ENCODE assay signal across 27 cellular contexts in genomic region chr3:32820430-32820829, GRCh38. TPM values are rescaled to one million over a fixed set of nuclear protein-coding genes. Genes with fewer than 3 reads are reported as not detected.
DNase-seq lines count a peak whose midpoint lies in the region; ATAC-seq, FAIRE-seq and TF ChIP-seq lines count a peak whose summit lies in the region.
"Had no signal": no experiment of that assay in that cellular context is flagged by ENCODE, and none has a peak within 500 bp of the region (broad histone marks: within the 10 kb centered on the region; RNA-seq: fewer than 3 reads in every experiment).

No MANE protein-coding gene starts in this region.

- no peak for TF ChIP-seq POLR2A in K562 (conservative IDR thresholded peaks at IDR 0.05)

- H2AFZ ChIP-seq in H9 (ENCODE audit: low read length) (no peak overlapping the region), K562 (ENCODE audit: low read depth, low read length) (no peak overlapping the region), neuronal stem cell (ENCODE audit: low read length) (no peak overlapping the region)

- peaks cover 65 to 78% (median 74%) of the 10 kb centered on the region in 3 experiments for H3K36me3 Mint-ChIP-seq in H9 (ENCODE audit: insufficient read depth in 1 of 3, low read depth in 3 of 3)
- H3K36me3 Mint-ChIP-seq: IgD-negative memory B cell had no signal

- H3K79me1 ChIP-seq in H9 (ENCODE audit: insufficient read depth, low read depth, low read length, poor library complexity, severe bottlenecking), result no peaks in the 10 kb centered on the region
- peaks cover 7% of the 10 kb centered on the region for H3K79me1 ChIP-seq in neuronal stem cell (ENCODE audit: low read depth, low read length)

- H3K27me3 Mint-ChIP-seq in H9 (ENCODE audit: low read depth), result peaks cover 3% of the 10 kb centered on the region; the same call in 1 of the 2 replicates

- intact Hi-C loops in K562 (cut with micrococcal nuclease), result no loop called here

- H3K27ac ChIP-seq in H9 (ENCODE audit: insufficient read length, low read depth, low read length), result no peak overlapping the region
- H3K27ac ChIP-seq in K562 (ENCODE audit: extremely low read depth, low read depth, low read length), result no peak overlapping the region
- no peak overlapping the region for H3K27ac ChIP-seq in neuronal stem cell (replicated peaks; ENCODE audit: low read length)
- H3K27ac ChIP-seq: BLaER1, body of pancreas, HL-60, RWPE1, uterus had no signal

- H3K23me2 ChIP-seq in H9 (ENCODE audit: insufficient read length, low read depth, low read length, poor library complexity, severe bottlenecking), result peaks cover 25% of the 10 kb centered on the region

- H3K9ac ChIP-seq in H9 (ENCODE audit: extremely low read depth, insufficient read length, low read length), result peak overlapping the region; percentile 78
- no peak overlapping the region for H3K9ac ChIP-seq in K562 (ENCODE audit: insufficient read depth in 1 of 2, low read depth in 2 of 2, low read length in 2 of 2)
- no peak overlapping the region for H3K9ac ChIP-seq in neuronal stem cell (ENCODE audit: low read depth, low read length, poor library complexity)
- H3K9ac ChIP-seq: BLaER1 had no signal

- ATAC-seq in K562, result no peak
- ATAC-seq in GM18873 (IDR thresholded peaks at IDR 0.05; ENCODE audit: low FRiP score, unreplicated experiment), result no peak
- no peak for ATAC-seq in GM18868 (IDR thresholded peaks at IDR 0.05; ENCODE audit: unreplicated experiment)
- ATAC-seq: body of pancreas, SK-N-SH treated with all-trans-retinoic acid at 6 μM for 48 hours had no signal

- H3K27me3 ChIP-seq in H9 (ENCODE audit: insufficient read depth, low read length) (no peaks in the 10 kb centered on the region), K562 (ENCODE audit: control insufficient read depth in 2 of 2, insufficient read depth in 2 of 2, low read length in 2 of 2) (peaks cover 54 to 64% of the 10 kb centered on the region in 2 experiments), neuronal stem cell (ENCODE audit: control insufficient read depth in 3 of 3, insufficient read depth in 3 of 3, low read depth in 1 of 3, low read length in 3 of 3) (no peaks in the 10 kb centered on the region)

- H3T11ph ChIP-seq in H9 (ENCODE audit: low read length), result no peak overlapping the region

- no peak overlapping the region for H2BK20ac ChIP-seq in H9 (ENCODE audit: low read depth, low read length, poor library complexity, severe bottlenecking)

- H4K20me1 ChIP-seq in H9 (ENCODE audit: control insufficient read depth, insufficient read depth, insufficient read length) (no peaks in the 10 kb centered on the region), K562 (replicated peaks; ENCODE audit: control insufficient read depth, insufficient read depth, low read length) (no peaks in the 10 kb centered on the region)

- H3K18ac ChIP-seq in H9 (ENCODE audit: insufficient read length, low read depth, low read length) (no peak overlapping the region), neuronal stem cell (ENCODE audit: low read length) (no peak overlapping the region)

- DNase-seq in H9, result no peak
- DNase-seq in K562 (ENCODE audit: extremely low read depth in 1 of 4, low spot score in 3 of 4), result no peak
- DNase-seq in neuronal stem cell (ENCODE audit: low spot score), result no peak
- no peak for DNase-seq in glomerular visceral epithelial cell (ENCODE audit: extremely low spot score)
- no peak for DNase-seq in kidney glomerular epithelial cell (lab: John Stamatoyannopoulos, UW)
- DNase-seq: ACHN; activated CD4-positive, alpha-beta T cell treated with anti-CD3 and anti-CD28 coated beads, Interleukin-2, amount 50 U/mL, for 48 hours; activated effector memory CD4-positive, alpha-beta T cell treated with Interleukin-2 at 50 U/mL for 16 hours; body of pancreas; head of caudate nucleus; mammary epithelial cell; MG63; NCI-H1417 treated with DMSO at 0.1 percent for 48 hours; NCI-H748 treated with DMSO at 0.1 percent for 48 hours; substantia nigra; uterus had no signal

- H3K4me3 Mint-ChIP-seq in H9, result peak overlapping the region; percentile 96 to 100

- H3K9me3 Mint-ChIP-seq in H9, result peaks cover 10 to 17% of the 10 kb centered on the region in 2 experiments; a peak in 4 of 5 replicates
- H3K9me3 Mint-ChIP-seq: IgD-negative memory B cell had no signal

- H4K8ac ChIP-seq in H9 (replicated peaks; ENCODE audit: insufficient read length, low read depth, low read length) (no peak overlapping the region), neuronal stem cell (ENCODE audit: low read depth, low read length) (no peak overlapping the region)

- H3K27ac Mint-ChIP-seq in H9, result peak overlapping the region in 2 of 3 experiments; percentile 98 to 99; a peak in 5 of 7 replicates
- H3K27ac Mint-ChIP-seq: IgD-negative memory B cell had no signal

- no peak overlapping the region for H4K91ac ChIP-seq in H9 (ENCODE audit: insufficient read length, low read depth, low read length)
- no peak overlapping the region for H4K91ac ChIP-seq in neuronal stem cell (ENCODE audit: low read depth, low read length, poor library complexity)

- no peak overlapping the region for H4K5ac ChIP-seq in H9 (ENCODE audit: insufficient read length, low read depth, low read length)

- in situ Hi-C loops in K562 (cut with MboI), result no loop called here

- H3K36me3 ChIP-seq in K562 (ENCODE audit: control insufficient read depth, insufficient read depth, low read length) (no peaks in the 10 kb centered on the region), neuronal stem cell (replicated peaks in 1 of 2; ENCODE audit: control insufficient read depth in 2 of 2, insufficient read depth in 2 of 2, low read length in 2 of 2) (peaks cover 14 to 59% of the 10 kb centered on the region in 2 donors)
- H3K36me3 ChIP-seq: MG63, uterus had no signal

- TF ChIP-seq EP300 in K562 (IDR thresholded peaks at IDR 0.05; ENCODE audit: low read length), result no peak

- CTCF ChIA-PET in K562 (lab: Yijun Ruan, JAX; ENCODE audit: low intra/inter-chr PET ratio), result no interaction called here

- H3K4me1 Mint-ChIP-seq in H9, result peaks cover 45 to 46% of the 10 kb centered on the region in 2 experiments

- no peaks in the 10 kb centered on the region for H3K9me3 ChIP-seq in H9 (ENCODE audit: control insufficient read depth, low read depth, low read length)
- peaks cover 10% of the 10 kb centered on the region for H3K9me3 ChIP-seq in K562 (replicated peaks; ENCODE audit: control insufficient read depth, insufficient read depth, low read depth, low read length)
- H3K9me3 ChIP-seq in iPS-18c (ENCODE audit: control insufficient read depth, insufficient read depth, low read length), result peaks cover 3% of the 10 kb centered on the region
- peaks cover 0 to 2% of the 10 kb centered on the region in 2 donors for H3K9me3 ChIP-seq in neuronal stem cell (replicated peaks in 1 of 2; ENCODE audit: control insufficient read depth in 2 of 2, insufficient read depth in 1 of 2, low read depth in 1 of 2, low read length in 2 of 2)
- H3K9me3 ChIP-seq: uterus had no signal

- no CpG with 5 or more reads among the region's 2 CpGs for whole genome bisulfite sequencing in H9 (ENCODE audit: extremely low coverage, insufficient read length, low lambda C conversion rate)
- 0% methylated on average over 2 of the region's 2 CpGs for WGBS in K562 (ENCODE audit: insufficient coverage, low coverage, missing lambda C conversion rate)
- WGBS in neuronal stem cell (ENCODE audit: extremely low coverage in 2 of 2, insufficient read length in 2 of 2, insufficient replicate concordance in 1 of 2), 2 donors, result no CpG with 5 or more reads among the region's 2 CpGs

- no peak overlapping the region for H2BK15ac ChIP-seq in H9 (ENCODE audit: low read depth, low read length)
- no peak overlapping the region for H2BK15ac ChIP-seq in neuronal stem cell (ENCODE audit: low read length)

- no peak for TF ChIP-seq RAD21 in K562 (CRISPR knock-in tag; conservative IDR thresholded peaks at IDR 0.05 in 1 of 2, IDR thresholded peaks at IDR 0.05 in 1 of 2)

- BruUV-seq in K562 (replicated peaks; lab: Mats Ljungman, UMichigan), result no TSS peak

- POLR2A ChIA-PET in K562 (lab: Yijun Ruan, JAX), result interaction anchor here (0.6 to 1.9 kb wide), 5 partner anchors 8 to 97 kb away, joined by 3 to 7 read pairs (median 3); no protein-coding TSS in a partner anchor

- H3K56ac ChIP-seq in H9 (ENCODE audit: insufficient read length, low read depth, low read length), result no peak overlapping the region

- H3K9me1 ChIP-seq in K562 (ENCODE audit: control insufficient read depth, insufficient read depth, low read length), result no peaks in the 10 kb centered on the region

- H3K79me2 ChIP-seq in H9 (ENCODE audit: insufficient read depth, low read length) (peaks cover 87% of the 10 kb centered on the region), K562 (ENCODE audit: control insufficient read depth, insufficient read depth, low read length) (no peaks in the 10 kb centered on the region)

- H3K4me1 ChIP-seq in H9 (ENCODE audit: insufficient read depth, low read length), result peaks cover 3% of the 10 kb centered on the region
- peaks cover 0 to 15% of the 10 kb centered on the region in 2 experiments; a peak in 2 of 5 replicates for H3K4me1 ChIP-seq in K562 (replicated peaks in 1 of 2; ENCODE audit: control insufficient read depth in 2 of 2, insufficient read depth in 2 of 2, low read length in 2 of 2)
- H3K4me1 ChIP-seq in neuronal stem cell (ENCODE audit: control insufficient read depth in 2 of 2, insufficient read depth in 1 of 2, low read depth in 1 of 2, low read length in 2 of 2), result peaks cover 11 to 22% of the 10 kb centered on the region in 2 donors

- H2BK5ac ChIP-seq in H9 (ENCODE audit: insufficient read length, low read length) (no peak overlapping the region), neuronal stem cell (ENCODE audit: low read length) (no peak overlapping the region)

- no peak for TF ChIP-seq CTCF in H9 (conservative IDR thresholded peaks at IDR 0.05)
- no peak for TF ChIP-seq CTCF in K562 (IDR thresholded peaks at IDR 0.05 in 2 of 3, conservative IDR thresholded peaks at IDR 0.05 in 1 of 3; ENCODE audit: insufficient read depth in 2 of 3, low read depth in 1 of 3, low read length in 3 of 3)

- H3K4me2 ChIP-seq in H9 (ENCODE audit: insufficient read depth, insufficient read length, low read length), result peak overlapping the region; percentile 93
- no peak overlapping the region for H3K4me2 ChIP-seq in K562 (ENCODE audit: insufficient read depth, low read length)
- H3K4me2 ChIP-seq in neuronal stem cell (ENCODE audit: insufficient read depth, low read length, poor library complexity, severe bottlenecking), result no peak overlapping the region
- H3K4me2 ChIP-seq: BLaER1 had no signal

- H2BK12ac ChIP-seq in H9 (ENCODE audit: insufficient read length, low read depth, low read length), result no peak overlapping the region
- no peak overlapping the region for H2BK12ac ChIP-seq in neuronal stem cell (ENCODE audit: low read length)

- H3K14ac ChIP-seq in H9 (ENCODE audit: insufficient read depth, low read length) (no peak overlapping the region), neuronal stem cell (ENCODE audit: low read length) (no peak overlapping the region)

- H3K4me3 ChIP-seq in K562 (no peak overlapping the region), iPS-18c (ENCODE audit: insufficient read depth, low read depth, low read length) (peak overlapping the region; percentile 93), neuronal stem cell (ENCODE audit: low read length in 2 of 2) (peak overlapping the region; percentile 94 to 100)
- H3K4me3 ChIP-seq: BLaER1, body of pancreas, MG63, uterus had no signal

- H3K23ac ChIP-seq in H9 (ENCODE audit: insufficient read length, low read depth, low read length) (no peak overlapping the region), neuronal stem cell (ENCODE audit: low read depth, low read length, poor library complexity) (no peak overlapping the region)

- H2BK120ac ChIP-seq in H9 (ENCODE audit: low read depth, low read length, poor library complexity, severe bottlenecking), result no peak overlapping the region
- no peak overlapping the region for H2BK120ac ChIP-seq in neuronal stem cell (ENCODE audit: low read depth, low read length)

- FAIRE-seq in K562 (lab: Jason Lieb, UNC), result peak; percentile 29
- FAIRE-seq: colon, GM12892, GM19239 had no signal

- H2AK5ac ChIP-seq in H9 (ENCODE audit: insufficient read length, low read length) (no peak overlapping the region), neuronal stem cell (ENCODE audit: low read depth, low read length) (no peak overlapping the region)

- H3K4ac ChIP-seq in H9 (ENCODE audit: low read depth, low read length) (no peak overlapping the region), neuronal stem cell (ENCODE audit: low read length) (no peak overlapping the region)

RNA-seq across cellular contexts. Expression of gene TRIM71, which starts 2.6 kb away (rescaled TPM):
- total RNA-seq in H9 (2021) (364 and 376 TPM in 2 replicates), K562 (2014; rRNA removed) (not detected in 2 replicates), K562 (2014; rRNA removed; fragmentation: Illumina TruSeq; extraction: Trizol) (not detected in 2 replicates), K562 (2015; rRNA removed; fragmentation: Illumina TruSeq; extraction: Trizol) (not detected in 2 replicates), K562 (2021) (0.11 and 0.18 TPM in 2 replicates)
- 0.09 TPM in 1 of 2 replicates, not detected in the other for total RNA-seq in K562 (2011; cell fraction: chromatin; rRNA removed; ENCODE audit: low replicate concordance)
- total RNA-seq in K562 (2011; cell fraction: nucleolus; rRNA removed), result under 0.01 TPM in 1 of 2 replicates, not detected in the other
- total RNA-seq in K562 (2011; cell fraction: nucleoplasm; rRNA removed), result 0.08 TPM in 1 of 2 replicates, not detected in the other
- polyA plus RNA-seq in K562 (2011; rRNA removed) (0.01 and 0.04 TPM in 2 replicates), K562 (2014; fragmentation: Illumina TruSeq; extraction: Trizol) (not detected in 2 replicates), K562 (2014; fragmentation: Nextera tagmentation; extraction: Ambion mirVana) (not detected), K562 (2014; rRNA removed) (not detected in 2 replicates)
- polyA plus RNA-seq in K562 (2011; cell fraction: cytosol; rRNA removed), result 0.03 TPM in 1 of 2 replicates, not detected in the other
- polyA plus RNA-seq in K562 (2011; cell fraction: nucleus; rRNA removed), result 0.04 TPM in 1 of 2 replicates, not detected in the other
- 0.01 TPM in 1 of 2 replicates, not detected in the other for polyA plus RNA-seq in K562 (2012)
- polyA minus RNA-seq in K562 (2011; rRNA and poly(A)+ RNA removed), result 0.03 and 0.14 TPM in 2 replicates
- 0.36 TPM in 1 of 2 replicates, not detected in the other for polyA minus RNA-seq in K562 (2011; cell fraction: cytosol; rRNA and poly(A)+ RNA removed)
- 0.13 TPM in 1 of 2 replicates, not detected in the other for polyA minus RNA-seq in K562 (2011; cell fraction: nucleus; rRNA and poly(A)+ RNA removed)
- polyA plus RNA-seq in neuronal stem cell (2013, experiment 1 of 2), result 53.8 TPM
- 57.6 TPM for polyA plus RNA-seq in neuronal stem cell (2013, experiment 2 of 2)
- total RNA-seq: body of pancreas had no signal
- polyA plus RNA-seq: IgD-negative memory B cell had no signal

Comparison
In these comparisons a context has a peak if more than half of its experiments do, and no peak if none do; other contexts are left out.
1. RNA of gene TRIM71, which starts 2.6 kb away (total RNA-seq): 364 to 376 TPM in H9; under 0.01 to 0.18 TPM in K562; every median in the first group is over 100 times any median in the second.